Comparison of ENCODE assay signal across 16 cellular contexts in the genomic region with DNA sequence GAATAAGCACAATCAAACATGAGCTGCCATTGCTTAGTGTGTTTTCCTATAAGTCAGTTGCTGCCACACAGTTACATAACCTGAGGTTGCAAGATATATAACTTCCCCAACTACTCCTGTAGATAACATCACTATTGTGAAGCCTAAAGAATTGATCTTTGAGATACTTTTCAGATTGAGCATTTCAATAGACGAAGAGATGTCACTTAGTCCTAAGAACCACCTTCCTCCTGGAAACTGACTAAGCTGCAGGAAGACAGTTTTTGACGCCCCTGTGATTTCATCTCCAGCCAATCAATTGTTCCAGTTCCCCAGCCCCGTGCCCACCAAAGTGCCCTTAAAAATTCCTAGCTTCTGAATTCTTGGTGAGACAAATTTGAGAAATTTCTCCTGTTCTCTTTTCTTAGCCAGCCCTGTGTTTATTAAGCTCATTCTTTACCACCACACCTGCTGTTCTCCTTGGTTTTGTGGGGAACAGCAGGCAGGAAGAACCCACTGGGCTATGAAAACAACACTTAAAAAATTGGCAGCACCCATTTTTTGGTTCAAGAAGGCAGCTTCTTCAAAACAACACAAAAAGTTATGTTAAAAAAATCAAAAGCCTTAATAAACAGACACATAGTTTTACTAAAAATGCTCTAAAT.
"Had no signal": no experiment of that assay in that cellular context is flagged by ENCODE, and none has a peak within 500 bp of the region (broad histone marks: within the 10 kb centered on the region; RNA-seq: fewer than 3 reads in every experiment).

No MANE protein-coding gene starts in this region.

- H3K4me1 ChIP-seq: foreskin keratinocyte, prostate gland, right lobe of liver, transverse colon had no signal

- DNase-seq: activated CD4-positive, alpha-beta memory T cell treated with anti-CD3 and anti-CD28 coated beads, Interleukin-2, amount 10 ng/mL, durations not matched to agents 7 days and 5 days; activated CD4-positive, alpha-beta T cell treated with anti-CD3 and anti-CD28 coated beads for 36 hours; activated gamma-delta T cell treated with Interleukin-2 at 50 U/mL for 16 hours; activated naive CD8-positive, alpha-beta T cell treated with anti-CD3 and anti-CD28 coated beads, Interleukin-2, amount 10 ng/mL, durations not matched to agents 7 days and 5 days; activated T-cell treated with anti-CD3 and anti-CD28 coated beads, Interleukin-2, amount 50 U/mL, for 72 hours; anterior cingulate cortex; dorsolateral prefrontal cortex; foreskin keratinocyte; left colon; natural killer cell; occipital lobe; right lobe of liver; stimulated activated naive B cell treated with anti-CD40 and anti-IgM and Interleukin-4, amounts not matched to agents 10 μg/mL and 1 μg/mL and 100 μg/mL, for 72 hours; T-helper 9 cell; transverse colon had no signal

- H3K4me3 ChIP-seq: dorsolateral prefrontal cortex, prostate gland, right lobe of liver, transverse colon had no signal

- H3K9me3 ChIP-seq: prostate gland, right lobe of liver, transverse colon had no signal

- H3K4me1 Mint-ChIP-seq: activated CD4-positive, alpha-beta memory T cell treated with anti-CD3 and anti-CD28 coated beads, Interleukin-2, amount 10 ng/mL, durations not matched to agents 7 days and 5 days; activated CD4-positive, alpha-beta T cell treated with anti-CD3 and anti-CD28 coated beads for 36 hours; activated naive CD8-positive, alpha-beta T cell treated with anti-CD3 and anti-CD28 coated beads, Interleukin-2, amount 10 ng/mL, durations not matched to agents 7 days and 5 days; natural killer cell; stimulated activated naive B cell treated with anti-CD40 and anti-IgM and Interleukin-4, amounts not matched to agents 10 μg/mL and 1 μg/mL and 100 μg/mL, for 72 hours had no signal

- H3K27me3 ChIP-seq: dorsolateral prefrontal cortex, foreskin keratinocyte, right lobe of liver, transverse colon had no signal

- H3K27ac Mint-ChIP-seq: activated CD4-positive, alpha-beta memory T cell treated with anti-CD3 and anti-CD28 coated beads, Interleukin-2, amount 10 ng/mL, durations not matched to agents 7 days and 5 days; activated CD4-positive, alpha-beta T cell treated with anti-CD3 and anti-CD28 coated beads for 36 hours; activated naive CD8-positive, alpha-beta T cell treated with anti-CD3 and anti-CD28 coated beads, Interleukin-2, amount 10 ng/mL, durations not matched to agents 7 days and 5 days; activated T-cell treated with anti-CD3 and anti-CD28 coated beads, Interleukin-2, amount 50 U/mL, for 72 hours; natural killer cell; stimulated activated naive B cell treated with anti-CD40 and anti-IgM and Interleukin-4, amounts not matched to agents 10 μg/mL and 1 μg/mL and 100 μg/mL, for 72 hours had no signal

- H3K4me3 Mint-ChIP-seq: activated CD4-positive, alpha-beta memory T cell treated with anti-CD3 and anti-CD28 coated beads, Interleukin-2, amount 10 ng/mL, durations not matched to agents 7 days and 5 days; activated CD4-positive, alpha-beta T cell treated with anti-CD3 and anti-CD28 coated beads for 36 hours; activated naive CD8-positive, alpha-beta T cell treated with anti-CD3 and anti-CD28 coated beads, Interleukin-2, amount 10 ng/mL, durations not matched to agents 7 days and 5 days; activated T-cell treated with anti-CD3 and anti-CD28 coated beads, Interleukin-2, amount 50 U/mL, for 72 hours; natural killer cell; stimulated activated naive B cell treated with anti-CD40 and anti-IgM and Interleukin-4, amounts not matched to agents 10 μg/mL and 1 μg/mL and 100 μg/mL, for 72 hours had no signal

- H3K36me3 ChIP-seq: prostate gland, right lobe of liver, transverse colon had no signal

- H3K9me3 Mint-ChIP-seq: activated CD4-positive, alpha-beta memory T cell treated with anti-CD3 and anti-CD28 coated beads, Interleukin-2, amount 10 ng/mL, durations not matched to agents 7 days and 5 days; activated naive CD8-positive, alpha-beta T cell treated with anti-CD3 and anti-CD28 coated beads, Interleukin-2, amount 10 ng/mL, durations not matched to agents 7 days and 5 days had no signal

- H3K36me3 Mint-ChIP-seq: activated naive CD8-positive, alpha-beta T cell treated with anti-CD3 and anti-CD28 coated beads, Interleukin-2, amount 10 ng/mL, durations not matched to agents 7 days and 5 days; natural killer cell; stimulated activated naive B cell treated with anti-CD40 and anti-IgM and Interleukin-4, amounts not matched to agents 10 μg/mL and 1 μg/mL and 100 μg/mL, for 72 hours had no signal

- H3K27ac ChIP-seq: dorsolateral prefrontal cortex, foreskin keratinocyte, prostate gland, right lobe of liver, transverse colon had no signal

- H3K27me3 Mint-ChIP-seq: activated CD4-positive, alpha-beta memory T cell treated with anti-CD3 and anti-CD28 coated beads, Interleukin-2, amount 10 ng/mL, durations not matched to agents 7 days and 5 days; activated CD4-positive, alpha-beta T cell treated with anti-CD3 and anti-CD28 coated beads for 36 hours; activated naive CD8-positive, alpha-beta T cell treated with anti-CD3 and anti-CD28 coated beads, Interleukin-2, amount 10 ng/mL, durations not matched to agents 7 days and 5 days; stimulated activated naive B cell treated with anti-CD40 and anti-IgM and Interleukin-4, amounts not matched to agents 10 μg/mL and 1 μg/mL and 100 μg/mL, for 72 hours had no signal
